Comparison of ENCODE assay signal across 11 cellular contexts in genomic region chr1:248239478-248239877, GRCh38. TPM values are rescaled to one million over a fixed set of nuclear protein-coding genes. Genes with fewer than 3 reads are reported as not detected.
"Had no signal": no experiment of that assay in that cellular context is flagged by ENCODE, and none has a peak within 500 bp of the region (broad histone marks: within the 10 kb centered on the region; RNA-seq: fewer than 3 reads in every experiment).

No MANE protein-coding gene starts in this region.

- H3K36me3 ChIP-seq: HAP-1 had no signal

- H3K4me3 ChIP-seq: GM23248, GM23338, HAP-1 had no signal

- H3K27ac ChIP-seq: GM23248 had no signal

- H3K4me1 ChIP-seq: HAP-1 had no signal

- DNase-seq: GM23248, GOT3, H7, H9, HCEC 1CT, HFFc6 had no signal

- ATAC-seq: GM23338, HCT116 had no signal

- H3K9me3 ChIP-seq: HAP-1 had no signal

RNA-seq across cellular contexts. Expression of gene OR2M4, which starts 8.3 kb away (rescaled TPM):
- total RNA-seq: GM23248, GM23338, H1, H4, H7, H9 had no signal
- polyA plus RNA-seq: GM23248, GM23338, H1 had no signal

RNA-seq across cellular contexts. Expression of gene OR2T33, which starts 38.3 kb away (rescaled TPM):
- total RNA-seq: GM23248, H1, H7, H9 had no signal
- polyA plus RNA-seq: GM23248, H1 had no signal

RNA-seq across cellular contexts. Expression of gene OR2M3, which starts 42.4 kb away (rescaled TPM):
- total RNA-seq: GM23248, GM23338, H1, H7, H9 had no signal
- polyA plus RNA-seq: GM23248, GM23338, H1 had no signal
